Comparison of ENCODE assay signal across 23 cellular contexts in genomic region chr15:41746802-41747201, GRCh38. TPM values are rescaled to one million over a fixed set of nuclear protein-coding genes. Genes with fewer than 3 reads are reported as not detected.
DNase-seq lines count a peak whose midpoint lies in the region; ATAC-seq, FAIRE-seq and TF ChIP-seq lines count a peak whose summit lies in the region.
"Had no signal": no experiment of that assay in that cellular context is flagged by ENCODE, and none has a peak within 500 bp of the region (broad histone marks: within the 10 kb centered on the region; RNA-seq: fewer than 3 reads in every experiment).

No MANE protein-coding gene starts in this region.

- H3K27ac ChIP-seq in SK-N-SH (ENCODE audit: low read depth in 2 of 2, low read length in 1 of 2): peak overlapping the region in 1 of 2 experiments; percentile 24; a peak in 1 of 4 replicates
- H3K27ac ChIP-seq: C4-2B, gastroesophageal sphincter, skin epidermis, stomach, upper lobe of left lung had no signal

- peaks cover 8% of the 10 kb centered on the region; the same call in 1 of the 2 replicates for H3K79me2 ChIP-seq in SK-N-SH (ENCODE audit: insufficient read depth)

- H3K4me3 ChIP-seq in SK-N-SH (ENCODE audit: low read depth in 2 of 2, low read length in 1 of 2) (no peak overlapping the region), fibroblast of mammary gland (ENCODE audit: control insufficient read depth, low read depth, low read length) (no peak overlapping the region)
- H3K4me3 ChIP-seq: gastroesophageal sphincter, skin epidermis, stomach, upper lobe of left lung had no signal

- H3K27me3 Mint-ChIP-seq in T-cell: no peaks in the 10 kb centered on the region
- H3K27me3 Mint-ChIP-seq: IgD-negative memory B cell; natural killer cell treated with Interleukin-12 subunit alpha and Interleukin-12 subunit beta and Interleukin-15 and Interleukin-18, amount 100 ng/mL, for 72 hours had no signal

- DNase-seq in SK-N-SH: no peak
- DNase-seq in T-cell: no peak
- DNase-seq in fibroblast of mammary gland (ENCODE audit: low read depth): peak; percentile 29
- peak; percentile 3 for DNase-seq in stromal cell of bone marrow (ENCODE audit: low read depth)
- no peak for DNase-seq in GM12892 (ENCODE audit: insufficient read length)
- DNase-seq in stimulated activated naive CD8-positive, alpha-beta T cell treated with anti-CD3 and anti-CD28 coated beads, Interleukin-15, Interleukin-2, amounts not matched to agents 100 U/mL and 50 U/mL, for 24 hours: no peak
- no peak for DNase-seq in activated effector memory CD4-positive, alpha-beta T cell treated with Interleukin-2 at 50 U/mL for 16 hours
- DNase-seq: activated CD4-positive, alpha-beta T cell treated with anti-CD3 and anti-CD28 coated beads for 48 hours; left cardiac atrium; NCI-H2081 treated with DMSO at 0.1 percent for 48 hours; NCI-H510A; NK-92 treated with Interleukin-12 subunit alpha and Interleukin-12 subunit beta, amount 100 ng/mL, for 24 hours; stimulated activated CD4-positive, alpha-beta T cell treated with anti-CD3 and anti-CD28 coated beads, Interleukin-2, amount 100 ng/mL, for 48 hours; stomach; upper lobe of left lung had no signal

- H3K4me2 ChIP-seq in SK-N-SH: no peak overlapping the region

- H3K4me1 Mint-ChIP-seq in T-cell: no peaks in the 10 kb centered on the region
- H3K4me1 Mint-ChIP-seq: mesothelial cell of epicardium had no signal

- no peak for FAIRE-seq in GM12892 (lab: Jason Lieb, UNC)
- FAIRE-seq: endometrium had no signal

- H3F3A ChIP-seq in SK-N-SH (replicated peaks; ENCODE audit: insufficient read depth): no peaks in the 10 kb centered on the region

- CTCF ChIA-PET in SK-N-SH (lab: Yijun Ruan, JAX): interaction anchor here (1.1 to 2.0 kb wide), 4 partner anchors 26 to 281 kb away, joined by 3 to 7 read pairs (median 4); no protein-coding TSS in a partner anchor
- CTCF ChIA-PET in T-cell (lab: Charles Lee): interaction anchor here in 1 of 2 donors (0.8 to 1.1 kb wide), 2 partner anchors 64 to 161 kb away, joined by 3 to 4 read pairs; no protein-coding TSS in a partner anchor

- H3K9ac ChIP-seq in SK-N-SH: no peak overlapping the region

- H3K9me3 Mint-ChIP-seq in T-cell: no peaks in the 10 kb centered on the region
- H3K9me3 Mint-ChIP-seq: IgD-negative memory B cell; mesothelial cell of epicardium; natural killer cell treated with Interleukin-12 subunit alpha and Interleukin-12 subunit beta and Interleukin-15 and Interleukin-18, amount 100 ng/mL, for 72 hours had no signal

- H3K9me3 ChIP-seq in SK-N-SH: no peaks in the 10 kb centered on the region
- H3K9me3 ChIP-seq: gastroesophageal sphincter, stomach, upper lobe of left lung had no signal

- no peak for TF ChIP-seq CTCF in SK-N-SH (IDR thresholded peaks at IDR 0.05)
- TF ChIP-seq CTCF in fibroblast of mammary gland (conservative IDR thresholded peaks at IDR 0.05; ENCODE audit: control insufficient read depth, insufficient read depth, low read depth, low read length): no peak

- TF ChIP-seq EP300 in SK-N-SH (IDR thresholded peaks at IDR 0.05; ENCODE audit: borderline replicate concordance in 1 of 2, low read depth in 1 of 2, low read length in 1 of 2): no peak

- POLR2A ChIA-PET in SK-N-SH (lab: Yijun Ruan, JAX): no interaction called here
- POLR2A ChIA-PET in T-cell (lab: Charles Lee): interaction anchor here (0.6 kb wide), 2 partner anchors 49 to 166 kb away, joined by 4 read pairs; no protein-coding TSS in a partner anchor

- no peaks in the 10 kb centered on the region for H3K4me1 ChIP-seq in SK-N-SH (ENCODE audit: control insufficient read depth in 1 of 2, insufficient read depth in 2 of 2, low read depth in 1 of 2, low read length in 1 of 2)
- H3K4me1 ChIP-seq: gastroesophageal sphincter, upper lobe of left lung had no signal

- ATAC-seq in SK-N-SH treated with all-trans-retinoic acid at 6 μM for 48 hours (no peak), T-cell (replicated peaks in 1 of 4) (no peak)
- no peak for ATAC-seq in stimulated activated naive CD8-positive, alpha-beta T cell treated with anti-CD3 and anti-CD28 coated beads, Interleukin-15, Interleukin-2, amounts not matched to agents 100 U/mL and 50 U/mL, for 24 hours
- ATAC-seq: gastroesophageal sphincter; left cardiac atrium; natural killer cell treated with Interleukin-12 subunit alpha and Interleukin-12 subunit beta and Interleukin-15 and Interleukin-18, amount 100 ng/mL, for 72 hours had no signal

- H2AFZ ChIP-seq in SK-N-SH (ENCODE audit: low read depth): no peak overlapping the region

- peaks cover 31% of the 10 kb centered on the region for H3K36me3 Mint-ChIP-seq in T-cell

- H3K27ac Mint-ChIP-seq in T-cell: peak overlapping the region; percentile 34 to 37
- H3K27ac Mint-ChIP-seq: mesothelial cell of epicardium had no signal

- H3K9me2 ChIP-seq in SK-N-SH: no peaks in the 10 kb centered on the region

- no peak overlapping the region for H3K4me3 Mint-ChIP-seq in T-cell
- H3K4me3 Mint-ChIP-seq: IgD-negative memory B cell; mesothelial cell of epicardium; natural killer cell treated with Interleukin-12 subunit alpha and Interleukin-12 subunit beta and Interleukin-15 and Interleukin-18, amount 100 ng/mL, for 72 hours had no signal

- no peak for TF ChIP-seq POLR2A in GM12892 (IDR thresholded peaks at IDR 0.05; ENCODE audit: low read depth, low read length)

- 33% methylated on average over 1 of the region's 1 CpG for WGBS in SK-N-SH (ENCODE audit: low lambda C conversion rate)

- TF ChIP-seq RAD21 in SK-N-SH (IDR thresholded peaks at IDR 0.05; ENCODE audit: low read length): no peak

- H4K20me1 ChIP-seq in SK-N-SH (ENCODE audit: insufficient read depth): no peaks in the 10 kb centered on the region

- peaks cover 33 to 43% of the 10 kb centered on the region in 2 experiments for H3K36me3 ChIP-seq in SK-N-SH (replicated peaks in 1 of 2; ENCODE audit: control insufficient read depth in 1 of 2, insufficient read depth in 2 of 2, low read length in 1 of 2)

- H3K27me3 ChIP-seq in SK-N-SH (ENCODE audit: insufficient read depth): no peaks in the 10 kb centered on the region
- H3K27me3 ChIP-seq: gastroesophageal sphincter, stomach, upper lobe of left lung had no signal

TF ChIP-seq in SK-N-SH, 30 proteins besides CTCF, POLR2A, EP300 and RAD21:
- TF ChIP-seq IRF3 (IDR thresholded peaks at IDR 0.05; ENCODE audit: low read depth, low read length) (no peak), JUND (IDR thresholded peaks at IDR 0.05) (peak; percentile 4; the same call in 1 of the 2 replicates)

TF ChIP-seq in SK-N-SH treated with all-trans-retinoic acid at 6 μM for 48 hours, 23 proteins besides CTCF, POLR2A, EP300 and RAD21 (continues in another document):
- no peak for TF ChIP-seq CREB5 (CRISPR knock-in tag; IDR thresholded peaks at IDR 0.05; ENCODE audit: low read depth)
- no peak for TF ChIP-seq OSR1 (CRISPR knock-in tag; IDR thresholded peaks at IDR 0.05)
- no peak for TF ChIP-seq PPARA (CRISPR knock-in tag; IDR thresholded peaks at IDR 0.05; ENCODE audit: borderline replicate concordance)
- TF ChIP-seq ISL1 (CRISPR knock-in tag; IDR thresholded peaks at IDR 0.05): no peak
- no peak for TF ChIP-seq TCF4 (CRISPR knock-in tag; IDR thresholded peaks at IDR 0.05; ENCODE audit: borderline replicate concordance)
- TF ChIP-seq POU6F1 (CRISPR knock-in tag; IDR thresholded peaks at IDR 0.05; ENCODE audit: borderline replicate concordance, low read depth): no peak
- TF ChIP-seq CSDC2 (CRISPR knock-in tag; IDR thresholded peaks at IDR 0.05): no peak
- TF ChIP-seq ZNF565 (CRISPR knock-in tag; conservative IDR thresholded peaks at IDR 0.05; ENCODE audit: low read depth): no peak
- TF ChIP-seq BACH2 (CRISPR knock-in tag; IDR thresholded peaks at IDR 0.05; ENCODE audit: borderline replicate concordance): no peak
- TF ChIP-seq ZNF70 (CRISPR knock-in tag; IDR thresholded peaks at IDR 0.05): no peak
- TF ChIP-seq SNAI2 (CRISPR knock-in tag; IDR thresholded peaks at IDR 0.05): no peak
- TF ChIP-seq ESRRG (CRISPR knock-in tag; IDR thresholded peaks at IDR 0.05): no peak

RNA-seq across cellular contexts. Expression of gene MAPKBP1, which starts 27.5 kb away (rescaled TPM):
- polyA plus RNA-seq in SK-N-SH (2012; rRNA removed): 5.2 and 6.7 TPM in 2 replicates
- polyA plus RNA-seq in SK-N-SH (2012; cell fraction: cytosol; rRNA removed): 2.0 and 3.1 TPM in 2 replicates
- polyA plus RNA-seq in SK-N-SH (2012; cell fraction: nucleus; rRNA removed): 28.0 and 28.2 TPM in 2 replicates
- total RNA-seq in T-cell: 10 to 100 TPM; 37.0 to 44.8 (median 38.2) TPM
- polyA plus RNA-seq in GM12892 (2012; ENCODE audit: missing spikeins): 9.1 TPM

Comparison
In these comparisons a context has a peak if more than half of its experiments do, and no peak if none do; other contexts are left out.
1. DNase-seq: peak in fibroblast of mammary gland (single experiment) and stromal cell of bone marrow (single experiment); none in SK-N-SH (single experiment), T-cell (0 of 34), GM12892 (single experiment), stimulated activated naive CD8-positive, alpha-beta T cell treated with anti-CD3 and anti-CD28 coated beads, Interleukin-15, Interleukin-2, amounts not matched to agents 100 U/mL and 50 U/mL, for 24 hours (single experiment) and activated effector memory CD4-positive, alpha-beta T cell treated with Interleukin-2 at 50 U/mL for 16 hours (single experiment).